ENCODE assay signal across 9 cellular contexts in genomic region chr6:137291441-137291840, GRCh38.
DNase-seq lines count a peak whose midpoint lies in the region; ATAC-seq, FAIRE-seq and TF ChIP-seq lines count a peak whose summit lies in the region.
"Had no signal": no experiment of that assay in that cellular context is flagged by ENCODE, and none has a peak within 500 bp of the region (broad histone marks: within the 10 kb centered on the region; RNA-seq: fewer than 3 reads in every experiment).

No MANE protein-coding gene starts in this region.

- TF ChIP-seq POLR2A in NB4 (IDR thresholded peaks at IDR 0.05; ENCODE audit: extremely low read depth, insufficient read length) (no peak), K562 (conservative IDR thresholded peaks at IDR 0.05) (no peak)

- peak overlapping the region; percentile 75 for H3K4me2 ChIP-seq in BLaER1
- H3K4me2 ChIP-seq in K562 (ENCODE audit: insufficient read depth, low read length) = no peak overlapping the region

- DNase-seq in NB4 (ENCODE audit: low read depth) (peak; percentile 92), K562 (ENCODE audit: extremely low read depth in 1 of 4, low spot score in 3 of 4) (peak in 1 of 4 experiments; percentile 34), left lung (peak in 1 of 2 donors; percentile 70), iPS-NIHi11 (ENCODE audit: low spot score) (no peak), NCI-H526 treated with DMSO at 0.1 percent for 48 hours (lab: John Stamatoyannopoulos, UW) (no peak)

- H3K9ac ChIP-seq in BLaER1 (no peak overlapping the region), K562 (ENCODE audit: insufficient read depth in 1 of 2, low read depth in 2 of 2, low read length in 2 of 2) (no peak overlapping the region)

- ATAC-seq in K562 = no peak
- peak; percentile 82 for ATAC-seq in left lung
- ATAC-seq in HG03039 (IDR thresholded peaks at IDR 0.05; ENCODE audit: unreplicated experiment) = no peak
- ATAC-seq in HG03520 (IDR thresholded peaks at IDR 0.05; ENCODE audit: unreplicated experiment) = no peak

- TF ChIP-seq CTCF in NB4 (IDR thresholded peaks at IDR 0.05; ENCODE audit: low read depth, low read length) (no peak), K562 (IDR thresholded peaks at IDR 0.05 in 2 of 3, conservative IDR thresholded peaks at IDR 0.05 in 1 of 3; ENCODE audit: insufficient read depth in 2 of 3, low read depth in 1 of 3, low read length in 3 of 3) (no peak), left lung (IDR thresholded peaks at IDR 0.05) (no peak)

- H3K9me3 ChIP-seq in BLaER1 = 0 out of 2 replicates have a peak, but pooled peaks cover 9% of the 10 kb centered on the region
- no peaks in the 10 kb centered on the region for H3K9me3 ChIP-seq in K562 (replicated peaks; ENCODE audit: control insufficient read depth, insufficient read depth, low read depth, low read length)
- H3K9me3 ChIP-seq in left lung = peaks cover 0 to 4% of the 10 kb centered on the region in 2 donors
- H3K9me3 ChIP-seq: tibial nerve had no signal

- BruUV-seq in K562 (replicated peaks; lab: Mats Ljungman, UMichigan) = no TSS peak

- WGBS in K562 (ENCODE audit: insufficient coverage, low coverage, missing lambda C conversion rate) = 2% methylated on average over 3 of the region's 3 CpGs

- POLR2A ChIA-PET in K562 (lab: Yijun Ruan, JAX) = no interaction called here

- H3K4me3 ChIP-seq in BLaER1 = no peak overlapping the region
- H3K4me3 ChIP-seq in NB4 (ENCODE audit: low read depth, low read length) = no peak overlapping the region
- no peak overlapping the region for H3K4me3 ChIP-seq in K562
- H3K4me3 ChIP-seq in left lung = no peak overlapping the region
- H3K4me3 ChIP-seq: tibial nerve had no signal

- FAIRE-seq in K562 (lab: Jason Lieb, UNC) = peak; percentile 40

- no peak for TF ChIP-seq RAD21 in K562 (CRISPR knock-in tag; conservative IDR thresholded peaks at IDR 0.05 in 1 of 2, IDR thresholded peaks at IDR 0.05 in 1 of 2)

- TF ChIP-seq EP300 in K562 (IDR thresholded peaks at IDR 0.05; ENCODE audit: low read length) = no peak

- no peaks in the 10 kb centered on the region for H3K79me2 ChIP-seq in K562 (ENCODE audit: control insufficient read depth, insufficient read depth, low read length)

- H4K20me1 ChIP-seq in BLaER1 (no peaks in the 10 kb centered on the region), K562 (replicated peaks; ENCODE audit: control insufficient read depth, insufficient read depth, low read length) (no peaks in the 10 kb centered on the region)

- no peaks in the 10 kb centered on the region for H3K9me1 ChIP-seq in K562 (ENCODE audit: control insufficient read depth, insufficient read depth, low read length)

- H3K27ac ChIP-seq in BLaER1 = no peak overlapping the region
- H3K27ac ChIP-seq in K562 (ENCODE audit: extremely low read depth, low read depth, low read length) = no peak overlapping the region
- H3K27ac ChIP-seq in left lung = peak overlapping the region in 1 of 2 donors; percentile 19
- H3K27ac ChIP-seq: tibial nerve had no signal

- in situ Hi-C loops in K562 (cut with MboI) = no loop called here

- H3K27me3 ChIP-seq in BLaER1 (no peaks in the 10 kb centered on the region), K562 (ENCODE audit: control insufficient read depth in 2 of 2, insufficient read depth in 2 of 2, low read length in 2 of 2) (peaks cover 0 to 11% of the 10 kb centered on the region in 2 experiments; a peak in 3 of 5 replicates), left lung (no peaks in the 10 kb centered on the region)
- H3K27me3 ChIP-seq: tibial nerve had no signal

- H3K4me1 ChIP-seq in BLaER1 = peaks cover 35% of the 10 kb centered on the region
- H3K4me1 ChIP-seq in K562 (replicated peaks in 1 of 2; ENCODE audit: control insufficient read depth in 2 of 2, insufficient read depth in 2 of 2, low read length in 2 of 2) = no peaks in the 10 kb centered on the region; a peak in 1 of 5 replicates
- peaks cover 0 to 24% of the 10 kb centered on the region in 2 donors for H3K4me1 ChIP-seq in left lung

- H2AFZ ChIP-seq in K562 (ENCODE audit: low read depth, low read length) = no peak overlapping the region

- no peaks in the 10 kb centered on the region for H3K36me3 ChIP-seq in BLaER1
- no peaks in the 10 kb centered on the region for H3K36me3 ChIP-seq in K562 (ENCODE audit: control insufficient read depth, insufficient read depth, low read length)
- no peaks in the 10 kb centered on the region for H3K36me3 ChIP-seq in left lung
- H3K36me3 ChIP-seq: tibial nerve had no signal

- intact Hi-C loops in K562 (cut with micrococcal nuclease) = no loop called here
- intact Hi-C loops in left lung (cut with DNase I) = no loop called here

- CTCF ChIA-PET in K562 (lab: Yijun Ruan, JAX; ENCODE audit: low intra/inter-chr PET ratio) = no interaction called here

TF ChIP-seq in K562, 482 proteins besides CTCF, POLR2A, EP300 and RAD21:
- TF ChIP-seq CREB3L1 (IDR thresholded peaks at IDR 0.05; ENCODE audit: borderline replicate concordance, low read depth) (no peak), ZSCAN32 (CRISPR knock-in tag; IDR thresholded peaks at IDR 0.05) (peak; percentile 76), ZNF639 (CRISPR knock-in tag; conservative IDR thresholded peaks at IDR 0.05 in 1 of 2, IDR thresholded peaks at IDR 0.05 in 1 of 2) (peak in 1 of 2 experiments; percentile 42; a peak in 1 of 4 replicates), HMBOX1 (IDR thresholded peaks at IDR 0.05) (0 out of 2 replicates have a peak, but pooled peaks have one; percentile 21), SPI1 (IDR thresholded peaks at IDR 0.05; ENCODE audit: borderline replicate concordance, low read depth, low read length) (0 out of 2 replicates have a peak, but pooled peaks have one; percentile 13), GABPA (tag; conservative IDR thresholded peaks at IDR 0.05; ENCODE audit: low read depth) (peak; percentile 52), ETV6 (IDR thresholded peaks at IDR 0.05; ENCODE audit: borderline replicate concordance in 1 of 2, low read depth in 2 of 2, low read length in 1 of 2) (peak; percentile 59 to 96; a peak in 3 of 4 replicates), ETV6 (CRISPR knock-in tag; IDR thresholded peaks at IDR 0.05; ENCODE audit: borderline replicate concordance) (no peak), NFIC (IDR thresholded peaks at IDR 0.05) (peak; percentile 67), ETS2 (tag; IDR thresholded peaks at IDR 0.05; ENCODE audit: borderline replicate concordance, poor library complexity, severe bottlenecking) (no peak)
